In the genomic region with DNA sequence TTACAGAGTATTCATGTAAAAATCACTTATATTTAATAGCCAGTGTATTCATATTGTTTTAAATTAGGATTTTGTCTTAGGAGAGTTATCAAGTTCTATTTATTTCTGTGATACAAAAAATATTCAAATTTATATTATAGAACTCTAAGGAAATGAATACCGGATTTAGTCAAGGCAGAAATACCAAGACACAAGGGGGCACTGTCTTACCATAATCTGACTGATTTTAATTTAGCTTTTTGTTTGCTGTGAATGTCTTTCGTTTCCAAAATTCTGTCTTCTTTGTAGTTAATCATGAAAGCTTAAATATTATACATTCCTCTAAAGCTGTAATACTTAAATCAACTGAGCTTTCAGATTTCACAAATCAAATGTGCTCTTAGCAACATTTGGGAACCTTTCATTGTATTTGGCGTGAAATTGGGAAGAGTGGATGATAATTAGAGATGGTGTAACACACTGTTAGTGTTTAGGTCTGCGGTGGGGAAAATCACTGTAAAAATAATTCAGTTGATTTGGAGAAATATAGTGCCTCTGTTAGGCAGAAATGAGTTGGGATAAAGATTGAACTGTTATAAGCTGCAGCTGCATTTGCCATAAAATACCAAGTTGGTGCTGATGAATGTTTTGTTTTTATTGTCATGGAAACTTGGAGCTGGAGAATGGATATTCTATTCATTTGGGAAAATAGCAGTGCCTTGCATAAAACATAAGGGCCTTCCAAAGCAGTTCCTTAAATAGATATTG, we compare ENCODE assay signal across 8 cellular contexts.
A peak's percentile ranks its signal among the peaks of the same experiment; 100 is the strongest.
DNase-seq lines count a peak whose midpoint lies in the region; ATAC-seq, FAIRE-seq and TF ChIP-seq lines count a peak whose summit lies in the region.

No MANE protein-coding gene starts in this region.

- CTCF ChIA-PET in GM12878 (lab: Yijun Ruan, JAX) = interaction anchor here (0.6 to 7.3 kb wide), 73 partner anchors 8 to 1402 kb away, joined by 3 to 267 read pairs (median 4); a partner anchor contains a TSS

- no peak overlapping the region for H3K4me3 Mint-ChIP-seq in natural killer cell
- H3K4me3 Mint-ChIP-seq in natural killer cell treated with Interleukin-12 subunit alpha and Interleukin-12 subunit beta and Interleukin-15 and Interleukin-18, amount 100 ng/mL, for 72 hours = no peak overlapping the region

- TF ChIP-seq EP300 in GM12878 (IDR thresholded peaks at IDR 0.05; ENCODE audit: borderline replicate concordance in 1 of 2, control insufficient read depth in 1 of 2, low read depth in 2 of 2, low read length in 2 of 2) = no peak

- TF ChIP-seq RAD21 in GM12878 (IDR thresholded peaks at IDR 0.05; ENCODE audit: insufficient read depth, low read depth, low read length) = peak; percentile 77

- H3K4me1 Mint-ChIP-seq in natural killer cell = peaks cover 16 to 24% of the 10 kb centered on the region in 2 donors
- peaks cover 4 to 12% of the 10 kb centered on the region in 2 donors for H3K4me1 Mint-ChIP-seq in natural killer cell treated with Interleukin-12 subunit alpha and Interleukin-12 subunit beta and Interleukin-15 and Interleukin-18, amount 100 ng/mL, for 72 hours (ENCODE audit: low read depth in 2 of 2)

- H3K4me2 ChIP-seq in GM12878 (ENCODE audit: control insufficient read depth, insufficient read depth) = no peak overlapping the region

- H4K20me1 ChIP-seq in GM12878 (ENCODE audit: control insufficient read depth, insufficient read depth) = no peaks in the 10 kb centered on the region

- H3K9ac ChIP-seq in GM12878 (ENCODE audit: control insufficient read depth, insufficient read depth, low read length) = no peak overlapping the region

- no peaks in the 10 kb centered on the region for H3K27me3 ChIP-seq in GM12878 (replicated peaks in 1 of 2; ENCODE audit: control insufficient read depth in 2 of 2, insufficient read depth in 2 of 2, low read length in 1 of 2)

- DNase-seq in natural killer cell (no peak), NCI-H2196 (lab: John Stamatoyannopoulos, UW; ENCODE audit: unreplicated experiment) (peak; percentile 42), GM12878 (ENCODE audit: low read depth, low spot score) (no peak), iPS-NIHi7 (ENCODE audit: extremely low spot score) (peak; percentile 23), stromal cell of bone marrow (ENCODE audit: low read depth) (peak; percentile 74)
- no peak for DNase-seq in natural killer cell treated with Interleukin-12 subunit alpha and Interleukin-12 subunit beta and Interleukin-15 and Interleukin-18, amount 100 ng/mL, for 72 hours (ENCODE audit: low spot score)
- no peak for DNase-seq in stimulated activated CD4-positive, alpha-beta T cell treated with anti-CD3 and anti-CD28 coated beads, Interleukin-1b, Interleukin-23, amount 100 ng/mL, for 48 hours

- H3K79me2 ChIP-seq in GM12878 (ENCODE audit: control insufficient read depth, insufficient read depth, low read length) = no peaks in the 10 kb centered on the region; the same call in none of the 2 replicates

- TF ChIP-seq POLR2A in GM12878 (IDR thresholded peaks at IDR 0.05; ENCODE audit: low read depth, low read length) = no peak

- SMC1A ChIA-PET in GM12878 (lab: Charles Lee; ENCODE audit: uncharacterized antibody, unreplicated experiment) = interaction anchor here (0.6 to 10.6 kb wide), 63 partner anchors 7 to 651 kb away, joined by 3 to 176 read pairs (median 5); no protein-coding TSS in a partner anchor

- no TSS peak for BruUV-seq in GM12878 (replicated peaks; lab: Mats Ljungman, UMichigan)

- peaks cover 3% of the 10 kb centered on the region; the same call in 2 of the 3 replicates for H3K9me3 ChIP-seq in GM12878 (replicated peaks; ENCODE audit: control insufficient read depth, insufficient read depth, low read length)

- ATAC-seq in natural killer cell (peak in 1 of 3 donors; percentile 44), GM12878 (peak; percentile 64; the same call in 2 of the 3 replicates), GM21360 (IDR thresholded peaks at IDR 0.05; ENCODE audit: unreplicated experiment) (no peak)
- no peak for ATAC-seq in natural killer cell treated with Interleukin-12 subunit alpha and Interleukin-12 subunit beta and Interleukin-15 and Interleukin-18, amount 100 ng/mL, for 72 hours

- H3K36me3 Mint-ChIP-seq in natural killer cell = no peaks in the 10 kb centered on the region
- H3K36me3 Mint-ChIP-seq in natural killer cell treated with Interleukin-12 subunit alpha and Interleukin-12 subunit beta and Interleukin-15 and Interleukin-18, amount 100 ng/mL, for 72 hours = peaks cover 15% of the 10 kb centered on the region

- H3K4me1 ChIP-seq in GM12878 (ENCODE audit: control insufficient read depth, insufficient read depth, low read length) = peaks cover 15% of the 10 kb centered on the region

- no peak overlapping the region for H2AFZ ChIP-seq in GM12878 (ENCODE audit: control insufficient read depth, low read depth, low read length)

- 27% methylated on average over 4 of the region's 4 CpGs for WGBS in GM12878 (ENCODE audit: insufficient coverage, insufficient replicate concordance, low lambda C conversion rate, missing lambda C conversion rate)

- intact Hi-C loops in natural killer cell (cut with micrococcal nuclease) = loop anchor here (1.0 to 10.0 kb wide), 2 partner anchors 160 to 378 kb away; no protein-coding TSS in a partner anchor
- intact Hi-C loops in GM12878 (cut with micrococcal nuclease; ENCODE audit: unreplicated experiment) = loop anchor here (1.0 to 10.0 kb wide), 6 partner anchors 66 to 652 kb away; no protein-coding TSS in a partner anchor

- H3K9me3 Mint-ChIP-seq in natural killer cell = no peaks in the 10 kb centered on the region
- H3K9me3 Mint-ChIP-seq in natural killer cell treated with Interleukin-12 subunit alpha and Interleukin-12 subunit beta and Interleukin-15 and Interleukin-18, amount 100 ng/mL, for 72 hours = no peaks in the 10 kb centered on the region

- TF ChIP-seq CTCF in natural killer cell (IDR thresholded peaks at IDR 0.05) (peak; percentile 70), GM12878 (IDR thresholded peaks at IDR 0.05 in 2 of 3, conservative IDR thresholded peaks at IDR 0.05 in 1 of 3; ENCODE audit: control insufficient read depth in 2 of 3, extremely low read depth in 1 of 3, insufficient read depth in 1 of 3, low read depth in 3 of 3, low read length in 3 of 3) (peak; percentile 42 to 70 (median 59); a peak in 5 of 6 replicates)

- no peaks in the 10 kb centered on the region for H3K27me3 Mint-ChIP-seq in natural killer cell (ENCODE audit: low read depth in 2 of 2)
- no peaks in the 10 kb centered on the region for H3K27me3 Mint-ChIP-seq in natural killer cell treated with Interleukin-12 subunit alpha and Interleukin-12 subunit beta and Interleukin-15 and Interleukin-18, amount 100 ng/mL, for 72 hours

- 0 out of 4 replicates have a peak, but pooled peaks cover 0 to under 1% of the 10 kb centered on the region in 2 experiments for H3K36me3 ChIP-seq in GM12878 (ENCODE audit: control insufficient read depth in 2 of 2, insufficient read depth in 2 of 2, low read length in 1 of 2)

- H3K4me3 ChIP-seq in GM12878 = no peak overlapping the region

- POLR2A ChIA-PET in GM12878 (lab: Charles Lee) = interaction anchor here (3.3 kb wide), 1 partner anchor 159 kb away, joined by 11 read pairs; no protein-coding TSS in a partner anchor

- no peak for FAIRE-seq in GM12878 (lab: Jason Lieb, UNC)

- in situ Hi-C loops in GM12878 (cut with MboI) = loop anchor here (5.0 kb wide), 1 partner anchor 386 kb away; no protein-coding TSS in a partner anchor

- RAD21 ChIA-PET in GM12878 (lab: Charles Lee; ENCODE audit: unreplicated experiment) = interaction anchor here (0.6 to 6.8 kb wide), 49 partner anchors 8 to 652 kb away, joined by 3 to 145 read pairs (median 4); a partner anchor contains a TSS

- no peak overlapping the region for H3K27ac Mint-ChIP-seq in natural killer cell
- no peak overlapping the region for H3K27ac Mint-ChIP-seq in natural killer cell treated with Interleukin-12 subunit alpha and Interleukin-12 subunit beta and Interleukin-15 and Interleukin-18, amount 100 ng/mL, for 72 hours

- H3K27ac ChIP-seq in GM12878 (ENCODE audit: control insufficient read depth, insufficient read depth) = no peak overlapping the region; the same call in 1 of the 2 replicates

TF ChIP-seq in GM12878, 131 proteins besides CTCF, POLR2A, EP300 and RAD21:
- peak; percentile 75; the same call in 1 of the 2 replicates for TF ChIP-seq SMC3 (IDR thresholded peaks at IDR 0.05; ENCODE audit: borderline replicate concordance, low read length)
- no peak for TF ChIP-seq POU2F2 (IDR thresholded peaks at IDR 0.05; ENCODE audit: borderline replicate concordance, low read depth, low read length)
- TF ChIP-seq ZNF622 (IDR thresholded peaks at IDR 0.05) = no peak

Comparison
In these comparisons a context has a peak if more than half of its experiments do, and no peak if none do; other contexts are left out.
1. DNase-seq: peak in NCI-H2196 (single experiment), iPS-NIHi7 (single experiment) and stromal cell of bone marrow (single experiment); none in natural killer cell (single experiment), natural killer cell treated with Interleukin-12 subunit alpha and Interleukin-12 subunit beta and Interleukin-15 and Interleukin-18, amount 100 ng/mL, for 72 hours (single experiment), GM12878 (single experiment) and stimulated activated CD4-positive, alpha-beta T cell treated with anti-CD3 and anti-CD28 coated beads, Interleukin-1b, Interleukin-23, amount 100 ng/mL, for 48 hours (single experiment).